ENCODE assay signal across 2 cellular contexts in the genomic region with DNA sequence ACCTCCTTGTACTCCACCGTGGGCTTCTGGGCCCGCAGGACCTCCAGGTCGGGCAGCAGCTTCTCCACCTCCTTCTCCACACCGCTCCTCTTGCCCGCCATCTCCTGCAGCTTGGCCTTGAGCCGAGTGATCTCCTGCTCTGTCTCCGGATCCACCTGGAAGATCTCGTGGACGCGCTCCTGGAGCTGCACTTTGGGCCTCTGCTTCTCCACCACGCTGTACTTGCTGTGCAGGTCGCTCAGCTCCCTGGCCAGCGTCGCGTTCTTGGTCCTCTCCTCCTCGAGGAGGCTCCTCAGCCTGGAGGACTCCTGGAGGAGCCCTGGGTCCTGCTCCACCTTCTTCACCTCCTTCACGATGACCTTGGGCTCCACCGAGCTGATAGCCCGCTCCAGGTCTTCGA.
TF ChIP-seq lines count a peak whose summit lies in the region.

No MANE protein-coding gene starts in this region.

TF ChIP-seq in HCT116, 20 proteins besides CTCF, POLR2A, EP300 and RAD21:
- TF ChIP-seq ZNF274 (IDR thresholded peaks at IDR 0.05; ENCODE audit: low read depth, low read length) (no peak), FOSL1 (IDR thresholded peaks at IDR 0.05; ENCODE audit: low read depth) (no peak), SIN3A (IDR thresholded peaks at IDR 0.05; ENCODE audit: low read depth) (no peak), SRF (IDR thresholded peaks at IDR 0.05; ENCODE audit: low read depth) (no peak), CBX3 (IDR thresholded peaks at IDR 0.05; ENCODE audit: low read depth) (no peak), TCF7L2 (IDR thresholded peaks at IDR 0.05; ENCODE audit: borderline replicate concordance, extremely low read depth, insufficient read depth, insufficient read length) (no peak), POLR2AphosphoS5 (IDR thresholded peaks at IDR 0.05; ENCODE audit: low read depth, low read length) (no peak), CEBPB (IDR thresholded peaks at IDR 0.05; ENCODE audit: low read depth) (no peak), YY1 (IDR thresholded peaks at IDR 0.05; ENCODE audit: extremely low read depth, insufficient replicate concordance, low read depth, low read length) (no peak), EZH2phosphoT487 (IDR thresholded peaks at IDR 0.05; ENCODE audit: borderline replicate concordance) (no peak), SP1 (IDR thresholded peaks at IDR 0.05; ENCODE audit: low read depth) (no peak), EGR1 (IDR thresholded peaks at IDR 0.05; ENCODE audit: low read depth) (no peak), EZH2 (IDR thresholded peaks at IDR 0.05) (no peak)
- TF ChIP-seq, protein P1, sequence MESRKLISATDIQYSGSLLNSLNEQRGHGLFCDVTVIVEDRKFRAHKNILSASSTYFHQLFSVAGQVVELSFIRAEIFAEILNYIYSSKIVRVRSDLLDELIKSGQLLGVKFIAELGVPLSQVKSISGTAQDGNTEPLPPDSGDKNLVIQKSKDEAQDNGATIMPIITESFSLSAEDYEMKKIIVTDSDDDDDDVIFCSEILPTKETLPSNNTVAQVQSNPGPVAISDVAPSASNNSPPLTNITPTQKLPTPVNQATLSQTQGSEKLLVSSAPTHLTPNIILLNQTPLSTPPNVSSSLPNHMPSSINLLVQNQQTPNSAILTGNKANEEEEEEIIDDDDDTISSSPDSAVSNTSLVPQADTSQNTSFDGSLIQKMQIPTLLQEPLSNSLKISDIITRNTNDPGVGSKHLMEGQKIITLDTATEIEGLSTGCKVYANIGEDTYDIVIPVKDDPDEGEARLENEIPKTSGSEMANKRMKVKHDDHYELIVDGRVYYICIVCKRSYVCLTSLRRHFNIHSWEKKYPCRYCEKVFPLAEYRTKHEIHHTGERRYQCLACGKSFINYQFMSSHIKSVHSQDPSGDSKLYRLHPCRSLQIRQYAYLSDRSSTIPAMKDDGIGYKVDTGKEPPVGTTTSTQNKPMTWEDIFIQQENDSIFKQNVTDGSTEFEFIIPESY (IDR thresholded peaks at IDR 0.05; ENCODE audit: extremely low read depth, insufficient replicate concordance, low read length) = no peak
- TF ChIP-seq, protein P2, sequence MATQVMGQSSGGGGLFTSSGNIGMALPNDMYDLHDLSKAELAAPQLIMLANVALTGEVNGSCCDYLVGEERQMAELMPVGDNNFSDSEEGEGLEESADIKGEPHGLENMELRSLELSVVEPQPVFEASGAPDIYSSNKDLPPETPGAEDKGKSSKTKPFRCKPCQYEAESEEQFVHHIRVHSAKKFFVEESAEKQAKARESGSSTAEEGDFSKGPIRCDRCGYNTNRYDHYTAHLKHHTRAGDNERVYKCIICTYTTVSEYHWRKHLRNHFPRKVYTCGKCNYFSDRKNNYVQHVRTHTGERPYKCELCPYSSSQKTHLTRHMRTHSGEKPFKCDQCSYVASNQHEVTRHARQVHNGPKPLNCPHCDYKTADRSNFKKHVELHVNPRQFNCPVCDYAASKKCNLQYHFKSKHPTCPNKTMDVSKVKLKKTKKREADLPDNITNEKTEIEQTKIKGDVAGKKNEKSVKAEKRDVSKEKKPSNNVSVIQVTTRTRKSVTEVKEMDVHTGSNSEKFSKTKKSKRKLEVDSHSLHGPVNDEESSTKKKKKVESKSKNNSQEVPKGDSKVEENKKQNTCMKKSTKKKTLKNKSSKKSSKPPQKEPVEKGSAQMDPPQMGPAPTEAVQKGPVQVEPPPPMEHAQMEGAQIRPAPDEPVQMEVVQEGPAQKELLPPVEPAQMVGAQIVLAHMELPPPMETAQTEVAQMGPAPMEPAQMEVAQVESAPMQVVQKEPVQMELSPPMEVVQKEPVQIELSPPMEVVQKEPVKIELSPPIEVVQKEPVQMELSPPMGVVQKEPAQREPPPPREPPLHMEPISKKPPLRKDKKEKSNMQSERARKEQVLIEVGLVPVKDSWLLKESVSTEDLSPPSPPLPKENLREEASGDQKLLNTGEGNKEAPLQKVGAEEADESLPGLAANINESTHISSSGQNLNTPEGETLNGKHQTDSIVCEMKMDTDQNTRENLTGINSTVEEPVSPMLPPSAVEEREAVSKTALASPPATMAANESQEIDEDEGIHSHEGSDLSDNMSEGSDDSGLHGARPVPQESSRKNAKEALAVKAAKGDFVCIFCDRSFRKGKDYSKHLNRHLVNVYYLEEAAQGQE (IDR thresholded peaks at IDR 0.05; ENCODE audit: low read depth) = no peak
- TF ChIP-seq, protein P3, sequence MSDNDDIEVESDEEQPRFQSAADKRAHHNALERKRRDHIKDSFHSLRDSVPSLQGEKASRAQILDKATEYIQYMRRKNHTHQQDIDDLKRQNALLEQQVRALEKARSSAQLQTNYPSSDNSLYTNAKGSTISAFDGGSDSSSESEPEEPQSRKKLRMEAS (IDR thresholded peaks at IDR 0.05) = no peak
TF ChIP-seq in HCT116: peak in this region for 0.

TF ChIP-seq in H1, 55 proteins besides CTCF, POLR2A, EP300 and RAD21:
- no peak for TF ChIP-seq POU5F1 (IDR thresholded peaks at IDR 0.05; ENCODE audit: low read depth, low read length)
- no peak for TF ChIP-seq RXRA (IDR thresholded peaks at IDR 0.05; ENCODE audit: insufficient read depth, low read depth, low read length)
- TF ChIP-seq HDAC2 (IDR thresholded peaks at IDR 0.05; ENCODE audit: borderline replicate concordance in 1 of 2, low read depth in 2 of 2, low read length in 2 of 2) = no peak
- no peak for TF ChIP-seq SP4 (IDR thresholded peaks at IDR 0.05; ENCODE audit: low read length)
- no peak for TF ChIP-seq RFX5 (IDR thresholded peaks at IDR 0.05; ENCODE audit: borderline replicate concordance, low read depth, low read length)
- TF ChIP-seq, protein P3 (IDR thresholded peaks at IDR 0.05) = no peak
- TF ChIP-seq NANOG (IDR thresholded peaks at IDR 0.05; ENCODE audit: insufficient read depth, low read depth, low read length, poor library complexity, severe bottlenecking) = no peak
- no peak for TF ChIP-seq CBX8 (IDR thresholded peaks at IDR 0.05; ENCODE audit: borderline replicate concordance, low read depth, low read length)
- TF ChIP-seq SAP30 (IDR thresholded peaks at IDR 0.05; ENCODE audit: insufficient read depth, insufficient replicate concordance, low read length) = no peak
- TF ChIP-seq, protein P4, sequence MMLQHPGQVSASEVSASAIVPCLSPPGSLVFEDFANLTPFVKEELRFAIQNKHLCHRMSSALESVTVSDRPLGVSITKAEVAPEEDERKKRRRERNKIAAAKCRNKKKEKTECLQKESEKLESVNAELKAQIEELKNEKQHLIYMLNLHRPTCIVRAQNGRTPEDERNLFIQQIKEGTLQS (IDR thresholded peaks at IDR 0.05; ENCODE audit: insufficient read depth, low read depth, low read length) = no peak
- TF ChIP-seq, protein P5, sequence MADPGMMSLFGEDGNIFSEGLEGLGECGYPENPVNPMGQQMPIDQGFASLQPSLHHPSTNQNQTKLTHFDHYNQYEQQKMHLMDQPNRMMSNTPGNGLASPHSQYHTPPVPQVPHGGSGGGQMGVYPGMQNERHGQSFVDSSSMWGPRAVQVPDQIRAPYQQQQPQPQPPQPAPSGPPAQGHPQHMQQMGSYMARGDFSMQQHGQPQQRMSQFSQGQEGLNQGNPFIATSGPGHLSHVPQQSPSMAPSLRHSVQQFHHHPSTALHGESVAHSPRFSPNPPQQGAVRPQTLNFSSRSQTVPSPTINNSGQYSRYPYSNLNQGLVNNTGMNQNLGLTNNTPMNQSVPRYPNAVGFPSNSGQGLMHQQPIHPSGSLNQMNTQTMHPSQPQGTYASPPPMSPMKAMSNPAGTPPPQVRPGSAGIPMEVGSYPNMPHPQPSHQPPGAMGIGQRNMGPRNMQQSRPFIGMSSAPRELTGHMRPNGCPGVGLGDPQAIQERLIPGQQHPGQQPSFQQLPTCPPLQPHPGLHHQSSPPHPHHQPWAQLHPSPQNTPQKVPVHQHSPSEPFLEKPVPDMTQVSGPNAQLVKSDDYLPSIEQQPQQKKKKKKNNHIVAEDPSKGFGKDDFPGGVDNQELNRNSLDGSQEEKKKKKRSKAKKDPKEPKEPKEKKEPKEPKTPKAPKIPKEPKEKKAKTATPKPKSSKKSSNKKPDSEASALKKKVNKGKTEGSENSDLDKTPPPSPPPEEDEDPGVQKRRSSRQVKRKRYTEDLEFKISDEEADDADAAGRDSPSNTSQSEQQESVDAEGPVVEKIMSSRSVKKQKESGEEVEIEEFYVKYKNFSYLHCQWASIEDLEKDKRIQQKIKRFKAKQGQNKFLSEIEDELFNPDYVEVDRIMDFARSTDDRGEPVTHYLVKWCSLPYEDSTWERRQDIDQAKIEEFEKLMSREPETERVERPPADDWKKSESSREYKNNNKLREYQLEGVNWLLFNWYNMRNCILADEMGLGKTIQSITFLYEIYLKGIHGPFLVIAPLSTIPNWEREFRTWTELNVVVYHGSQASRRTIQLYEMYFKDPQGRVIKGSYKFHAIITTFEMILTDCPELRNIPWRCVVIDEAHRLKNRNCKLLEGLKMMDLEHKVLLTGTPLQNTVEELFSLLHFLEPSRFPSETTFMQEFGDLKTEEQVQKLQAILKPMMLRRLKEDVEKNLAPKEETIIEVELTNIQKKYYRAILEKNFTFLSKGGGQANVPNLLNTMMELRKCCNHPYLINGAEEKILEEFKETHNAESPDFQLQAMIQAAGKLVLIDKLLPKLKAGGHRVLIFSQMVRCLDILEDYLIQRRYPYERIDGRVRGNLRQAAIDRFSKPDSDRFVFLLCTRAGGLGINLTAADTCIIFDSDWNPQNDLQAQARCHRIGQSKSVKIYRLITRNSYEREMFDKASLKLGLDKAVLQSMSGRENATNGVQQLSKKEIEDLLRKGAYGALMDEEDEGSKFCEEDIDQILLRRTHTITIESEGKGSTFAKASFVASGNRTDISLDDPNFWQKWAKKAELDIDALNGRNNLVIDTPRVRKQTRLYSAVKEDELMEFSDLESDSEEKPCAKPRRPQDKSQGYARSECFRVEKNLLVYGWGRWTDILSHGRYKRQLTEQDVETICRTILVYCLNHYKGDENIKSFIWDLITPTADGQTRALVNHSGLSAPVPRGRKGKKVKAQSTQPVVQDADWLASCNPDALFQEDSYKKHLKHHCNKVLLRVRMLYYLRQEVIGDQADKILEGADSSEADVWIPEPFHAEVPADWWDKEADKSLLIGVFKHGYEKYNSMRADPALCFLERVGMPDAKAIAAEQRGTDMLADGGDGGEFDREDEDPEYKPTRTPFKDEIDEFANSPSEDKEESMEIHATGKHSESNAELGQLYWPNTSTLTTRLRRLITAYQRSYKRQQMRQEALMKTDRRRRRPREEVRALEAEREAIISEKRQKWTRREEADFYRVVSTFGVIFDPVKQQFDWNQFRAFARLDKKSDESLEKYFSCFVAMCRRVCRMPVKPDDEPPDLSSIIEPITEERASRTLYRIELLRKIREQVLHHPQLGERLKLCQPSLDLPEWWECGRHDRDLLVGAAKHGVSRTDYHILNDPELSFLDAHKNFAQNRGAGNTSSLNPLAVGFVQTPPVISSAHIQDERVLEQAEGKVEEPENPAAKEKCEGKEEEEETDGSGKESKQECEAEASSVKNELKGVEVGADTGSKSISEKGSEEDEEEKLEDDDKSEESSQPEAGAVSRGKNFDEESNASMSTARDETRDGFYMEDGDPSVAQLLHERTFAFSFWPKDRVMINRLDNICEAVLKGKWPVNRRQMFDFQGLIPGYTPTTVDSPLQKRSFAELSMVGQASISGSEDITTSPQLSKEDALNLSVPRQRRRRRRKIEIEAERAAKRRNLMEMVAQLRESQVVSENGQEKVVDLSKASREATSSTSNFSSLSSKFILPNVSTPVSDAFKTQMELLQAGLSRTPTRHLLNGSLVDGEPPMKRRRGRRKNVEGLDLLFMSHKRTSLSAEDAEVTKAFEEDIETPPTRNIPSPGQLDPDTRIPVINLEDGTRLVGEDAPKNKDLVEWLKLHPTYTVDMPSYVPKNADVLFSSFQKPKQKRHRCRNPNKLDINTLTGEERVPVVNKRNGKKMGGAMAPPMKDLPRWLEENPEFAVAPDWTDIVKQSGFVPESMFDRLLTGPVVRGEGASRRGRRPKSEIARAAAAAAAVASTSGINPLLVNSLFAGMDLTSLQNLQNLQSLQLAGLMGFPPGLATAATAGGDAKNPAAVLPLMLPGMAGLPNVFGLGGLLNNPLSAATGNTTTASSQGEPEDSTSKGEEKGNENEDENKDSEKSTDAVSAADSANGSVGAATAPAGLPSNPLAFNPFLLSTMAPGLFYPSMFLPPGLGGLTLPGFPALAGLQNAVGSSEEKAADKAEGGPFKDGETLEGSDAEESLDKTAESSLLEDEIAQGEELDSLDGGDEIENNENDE (IDR thresholded peaks at IDR 0.05; ENCODE audit: insufficient replicate concordance, low read length) = no peak
- TF ChIP-seq BRCA1 (IDR thresholded peaks at IDR 0.05; ENCODE audit: low read depth, low read length) = no peak
- no peak for TF ChIP-seq SIN3A (conservative IDR thresholded peaks at IDR 0.05 in 1 of 2, IDR thresholded peaks at IDR 0.05 in 1 of 2; ENCODE audit: low read depth in 1 of 2, low read length in 2 of 2)
- no peak for TF ChIP-seq YY1 (IDR thresholded peaks at IDR 0.05; ENCODE audit: low read depth, low read length)
- TF ChIP-seq JUN (IDR thresholded peaks at IDR 0.05; ENCODE audit: low read depth, low read length) = no peak
- TF ChIP-seq GTF2F1 (IDR thresholded peaks at IDR 0.05; ENCODE audit: borderline replicate concordance, low read depth, low read length) = no peak
- TF ChIP-seq, protein P6, sequence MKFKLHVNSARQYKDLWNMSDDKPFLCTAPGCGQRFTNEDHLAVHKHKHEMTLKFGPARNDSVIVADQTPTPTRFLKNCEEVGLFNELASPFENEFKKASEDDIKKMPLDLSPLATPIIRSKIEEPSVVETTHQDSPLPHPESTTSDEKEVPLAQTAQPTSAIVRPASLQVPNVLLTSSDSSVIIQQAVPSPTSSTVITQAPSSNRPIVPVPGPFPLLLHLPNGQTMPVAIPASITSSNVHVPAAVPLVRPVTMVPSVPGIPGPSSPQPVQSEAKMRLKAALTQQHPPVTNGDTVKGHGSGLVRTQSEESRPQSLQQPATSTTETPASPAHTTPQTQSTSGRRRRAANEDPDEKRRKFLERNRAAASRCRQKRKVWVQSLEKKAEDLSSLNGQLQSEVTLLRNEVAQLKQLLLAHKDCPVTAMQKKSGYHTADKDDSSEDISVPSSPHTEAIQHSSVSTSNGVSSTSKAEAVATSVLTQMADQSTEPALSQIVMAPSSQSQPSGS (IDR thresholded peaks at IDR 0.05; ENCODE audit: low read length) = no peak
- TF ChIP-seq HDAC6 (IDR thresholded peaks at IDR 0.05; ENCODE audit: low read depth, low read length) = no peak
TF ChIP-seq in H1: peak in this region for 0.
